Comparison of ENCODE assay signal across 16 cellular contexts in the genomic region with DNA sequence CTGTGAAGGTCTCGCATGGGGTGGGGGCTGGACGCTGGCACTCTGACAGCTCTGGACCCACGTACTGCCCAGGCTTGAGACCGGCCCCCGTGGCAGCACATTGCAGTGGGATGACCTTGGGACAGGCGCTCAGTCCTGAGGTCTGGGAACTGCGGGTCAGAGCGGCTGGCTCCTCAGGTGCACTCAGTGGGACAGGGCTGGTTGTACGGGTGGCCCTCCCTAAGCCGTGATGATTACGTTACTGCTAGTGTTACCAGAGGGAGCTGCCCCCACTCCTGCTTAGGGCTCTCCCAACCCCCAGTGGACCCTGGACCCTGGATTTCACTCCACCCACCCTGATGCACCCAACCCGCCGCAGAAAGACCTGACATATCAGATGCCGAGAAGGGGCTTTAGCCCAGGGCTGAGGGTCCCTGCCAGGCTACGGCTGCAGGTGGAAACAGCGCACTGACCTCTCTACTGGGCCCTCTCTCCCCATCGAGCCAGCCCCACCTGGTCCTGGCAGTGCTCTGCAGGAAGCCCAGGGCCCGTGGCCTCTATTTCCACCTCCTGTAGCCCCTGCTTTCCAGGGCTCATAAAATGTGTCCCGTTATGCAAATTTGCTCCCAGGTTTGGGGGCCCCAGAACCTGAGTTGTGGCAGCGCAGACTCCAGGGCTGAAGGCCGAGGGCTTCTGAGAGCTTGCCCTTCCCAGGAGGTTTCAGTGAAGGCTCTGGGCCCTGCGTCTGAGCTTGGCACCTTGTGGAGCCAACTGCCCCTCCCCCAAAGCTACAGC.
"Had no signal": no experiment of that assay in that cellular context is flagged by ENCODE, and none has a peak within 500 bp of the region (broad histone marks: within the 10 kb centered on the region; RNA-seq: fewer than 3 reads in every experiment).

No MANE protein-coding gene starts in this region.

- H3K9me3 Mint-ChIP-seq: activated CD4-positive, alpha-beta memory T cell treated with anti-CD3 and anti-CD28 coated beads, Interleukin-2, amount 10 ng/mL, durations not matched to agents 7 days and 5 days; activated naive CD8-positive, alpha-beta T cell treated with anti-CD3 and anti-CD28 coated beads for 36 hours; dendritic cell treated with granulocyte-macrophage colony-stimulating factor and Interleukin-4, amounts not matched to agents 40 ng/mL and 50 ng/mL, for 4 days; effector memory CD8-positive, alpha-beta T cell; natural killer cell treated with Interleukin-12 subunit alpha and Interleukin-12 subunit beta and Interleukin-15 and Interleukin-18, amount 100 ng/mL, for 72 hours had no signal

- H3K4me1 Mint-ChIP-seq: activated CD4-positive, alpha-beta memory T cell treated with anti-CD3 and anti-CD28 coated beads, Interleukin-2, amount 10 ng/mL, durations not matched to agents 7 days and 5 days; activated CD4-positive, alpha-beta T cell treated with anti-CD3 and anti-CD28 coated beads for 36 hours; activated naive CD8-positive, alpha-beta T cell treated with anti-CD3 and anti-CD28 coated beads for 36 hours had no signal

- H3K27ac Mint-ChIP-seq: activated CD4-positive, alpha-beta memory T cell treated with anti-CD3 and anti-CD28 coated beads, Interleukin-2, amount 10 ng/mL, durations not matched to agents 7 days and 5 days; activated CD4-positive, alpha-beta T cell treated with anti-CD3 and anti-CD28 coated beads for 36 hours; activated naive CD8-positive, alpha-beta T cell treated with anti-CD3 and anti-CD28 coated beads for 36 hours; dendritic cell treated with granulocyte-macrophage colony-stimulating factor and Interleukin-4, amounts not matched to agents 40 ng/mL and 50 ng/mL, for 4 days; effector memory CD8-positive, alpha-beta T cell; natural killer cell treated with Interleukin-12 subunit alpha and Interleukin-12 subunit beta and Interleukin-15 and Interleukin-18, amount 100 ng/mL, for 72 hours; T-helper 17 cell had no signal

- H3K9me3 ChIP-seq: left lung, prostate gland, right lobe of liver had no signal

- H3K27ac ChIP-seq: epithelial cell of prostate, left lung, prostate gland, right lobe of liver had no signal

- H3K4me1 ChIP-seq: left lung, prostate gland, right lobe of liver had no signal

- H3K27me3 Mint-ChIP-seq: activated CD4-positive, alpha-beta memory T cell treated with anti-CD3 and anti-CD28 coated beads, Interleukin-2, amount 10 ng/mL, durations not matched to agents 7 days and 5 days; activated CD4-positive, alpha-beta T cell treated with anti-CD3 and anti-CD28 coated beads for 36 hours; activated naive CD8-positive, alpha-beta T cell treated with anti-CD3 and anti-CD28 coated beads for 36 hours; T-helper 17 cell had no signal

- ATAC-seq: activated CD4-positive, alpha-beta T cell treated with anti-CD3 and anti-CD28 coated beads for 36 hours; effector memory CD8-positive, alpha-beta T cell; natural killer cell treated with Interleukin-12 subunit alpha and Interleukin-12 subunit beta and Interleukin-15 and Interleukin-18, amount 100 ng/mL, for 72 hours; stimulated activated naive CD8-positive, alpha-beta T cell treated with anti-CD3 and anti-CD28 coated beads, Interleukin-15, Interleukin-2, amounts not matched to agents 100 U/mL and 50 U/mL, for 24 hours; T-helper 17 cell had no signal

- DNase-seq: activated CD4-positive, alpha-beta memory T cell treated with anti-CD3 and anti-CD28 coated beads, Interleukin-2, amount 10 ng/mL, durations not matched to agents 7 days and 5 days; activated CD4-positive, alpha-beta T cell treated with anti-CD3 and anti-CD28 coated beads for 36 hours; activated naive CD8-positive, alpha-beta T cell treated with anti-CD3 and anti-CD28 coated beads for 36 hours; effector memory CD8-positive, alpha-beta T cell; head of caudate nucleus; left lung; mesendoderm; right lobe of liver; stimulated activated naive CD8-positive, alpha-beta T cell treated with anti-CD3 and anti-CD28 coated beads, Interleukin-15, Interleukin-2, amounts not matched to agents 100 U/mL and 50 U/mL, for 24 hours; T-helper 17 cell; trophoblast cell had no signal

- H3K4me3 Mint-ChIP-seq: activated CD4-positive, alpha-beta memory T cell treated with anti-CD3 and anti-CD28 coated beads, Interleukin-2, amount 10 ng/mL, durations not matched to agents 7 days and 5 days; activated CD4-positive, alpha-beta T cell treated with anti-CD3 and anti-CD28 coated beads for 36 hours; activated naive CD8-positive, alpha-beta T cell treated with anti-CD3 and anti-CD28 coated beads for 36 hours; dendritic cell treated with granulocyte-macrophage colony-stimulating factor and Interleukin-4, amounts not matched to agents 40 ng/mL and 50 ng/mL, for 4 days; effector memory CD8-positive, alpha-beta T cell; natural killer cell treated with Interleukin-12 subunit alpha and Interleukin-12 subunit beta and Interleukin-15 and Interleukin-18, amount 100 ng/mL, for 72 hours; T-helper 17 cell had no signal

- H3K4me2 ChIP-seq: smooth muscle cell had no signal

- H3K27me3 ChIP-seq: left lung, right lobe of liver had no signal

- H3K36me3 Mint-ChIP-seq: activated naive CD8-positive, alpha-beta T cell treated with anti-CD3 and anti-CD28 coated beads for 36 hours; natural killer cell treated with Interleukin-12 subunit alpha and Interleukin-12 subunit beta and Interleukin-15 and Interleukin-18, amount 100 ng/mL, for 72 hours had no signal

- H3K36me3 ChIP-seq: left lung, prostate gland, right lobe of liver had no signal

- H3K4me3 ChIP-seq: left lung, prostate gland, right lobe of liver, smooth muscle cell had no signal
